ENCODE assay signal across 8 cellular contexts in genomic region chr9:96417610-96418073, GRCh38. TPM values are rescaled to one million over a fixed set of nuclear protein-coding genes. Genes with fewer than 3 reads are reported as not detected.
DNase-seq lines count a peak whose midpoint lies in the region; ATAC-seq and TF ChIP-seq lines count a peak whose summit lies in the region.

No MANE protein-coding gene starts in this region.

- H3K4me3 ChIP-seq in AG09309 (ENCODE audit: control insufficient read depth, low read depth, low read length) (peak overlapping the region; percentile 73), fibroblast of mammary gland (ENCODE audit: control insufficient read depth, low read depth, low read length) (peak overlapping the region; percentile 93), ovary (peak overlapping the region; percentile 74)

- peaks cover 8% of the 10 kb centered on the region for H3K4me1 ChIP-seq in ovary (ENCODE audit: insufficient read depth)

- intact Hi-C loops in activated CD4-positive, alpha-beta T cell treated with anti-CD3 and anti-CD28 coated beads, Interleukin-2, amount 10 ng/mL, durations not matched to agents 24 days and 14 days (cut with micrococcal nuclease) = loop anchor here (1.0 to 10.0 kb wide), 9 partner anchors 33 to 1840 kb away; partner anchors contain the start of genes AOPEP, HABP4, PRXL2C and TBC1D2
- intact Hi-C loops in ovary (cut with DNase I) = loop anchor here in 1 of 4 donors (10.0 kb wide), 1 partner anchor 247 kb away; no protein-coding TSS in a partner anchor

- peaks cover 2% of the 10 kb centered on the region; the same call in 1 of the 2 replicates for H3K27me3 Mint-ChIP-seq in HFFc6 (ENCODE audit: insufficient read depth)
- no peaks in the 10 kb centered on the region for H3K27me3 Mint-ChIP-seq in activated CD4-positive, alpha-beta T cell treated with anti-CD3 and anti-CD28 coated beads, Interleukin-2, amount 10 ng/mL, durations not matched to agents 24 days and 14 days

- peak overlapping the region; percentile 71 for H3K27ac Mint-ChIP-seq in HFFc6
- peak overlapping the region; percentile 95 for H3K27ac Mint-ChIP-seq in activated CD4-positive, alpha-beta T cell treated with anti-CD3 and anti-CD28 coated beads, Interleukin-2, amount 10 ng/mL, durations not matched to agents 24 days and 14 days

- no peaks in the 10 kb centered on the region for H3K36me3 ChIP-seq in ovary

- no peak for DNase-seq in AG09309 (ENCODE audit: low read depth)
- DNase-seq in HFFc6 = no peak
- no peak for DNase-seq in activated CD4-positive, alpha-beta T cell treated with anti-CD3 and anti-CD28 coated beads, Interleukin-2, amount 10 ng/mL, durations not matched to agents 24 days and 14 days
- DNase-seq in fibroblast of mammary gland (ENCODE audit: low read depth) = no peak
- peak in 3 of 5 donors; percentile 20 to 53 (median 38) for DNase-seq in ovary
- no peak for DNase-seq in T-helper 9 cell
- no peak for DNase-seq in central memory CD4-positive, alpha-beta T cell

- H3K9me3 ChIP-seq in ovary = no peaks in the 10 kb centered on the region

- TF ChIP-seq CTCF in AG09309 (IDR thresholded peaks at IDR 0.05; ENCODE audit: control insufficient read depth, insufficient read depth, low read depth, low read length, missing control alignments) (no peak), HFFc6 (IDR thresholded peaks at IDR 0.05) (no peak), fibroblast of mammary gland (conservative IDR thresholded peaks at IDR 0.05; ENCODE audit: control insufficient read depth, insufficient read depth, low read depth, low read length) (no peak), ovary (IDR thresholded peaks at IDR 0.05) (no peak)

- H3K4me1 Mint-ChIP-seq in HFFc6 (ENCODE audit: low read depth) = peaks cover 31% of the 10 kb centered on the region
- peaks cover 40% of the 10 kb centered on the region for H3K4me1 Mint-ChIP-seq in activated CD4-positive, alpha-beta T cell treated with anti-CD3 and anti-CD28 coated beads, Interleukin-2, amount 10 ng/mL, durations not matched to agents 24 days and 14 days

- H3K36me3 Mint-ChIP-seq in HFFc6 (ENCODE audit: low read depth) = no peaks in the 10 kb centered on the region
- H3K36me3 Mint-ChIP-seq in activated CD4-positive, alpha-beta T cell treated with anti-CD3 and anti-CD28 coated beads, Interleukin-2, amount 10 ng/mL, durations not matched to agents 24 days and 14 days (ENCODE audit: low read depth) = peaks cover 12% of the 10 kb centered on the region

- ATAC-seq in GM18870 (IDR thresholded peaks at IDR 0.05; ENCODE audit: unreplicated experiment) = no peak

- WGBS in ovary, 3 donors = 0 to 1% (median 0%) methylated on average over 17 to 65 of the region's 65 CpGs

- H3K27ac ChIP-seq in ovary = peak overlapping the region; percentile 94 to 96

- no peak for TF ChIP-seq POLR2A in ovary (IDR thresholded peaks at IDR 0.05)

- no peak for TF ChIP-seq EP300 in ovary (IDR thresholded peaks at IDR 0.05)

- H3K4me3 Mint-ChIP-seq in HFFc6 = peak overlapping the region; percentile 92
- H3K4me3 Mint-ChIP-seq in activated CD4-positive, alpha-beta T cell treated with anti-CD3 and anti-CD28 coated beads, Interleukin-2, amount 10 ng/mL, durations not matched to agents 24 days and 14 days = peak overlapping the region; percentile 91

- H3K9me3 Mint-ChIP-seq in HFFc6 = no peaks in the 10 kb centered on the region
- H3K9me3 Mint-ChIP-seq in activated CD4-positive, alpha-beta T cell treated with anti-CD3 and anti-CD28 coated beads, Interleukin-2, amount 10 ng/mL, durations not matched to agents 24 days and 14 days = no peaks in the 10 kb centered on the region

- no peaks in the 10 kb centered on the region for H3K27me3 ChIP-seq in ovary

RNA-seq across cellular contexts. Expression of gene ZNF367, which starts 0.5 kb away (rescaled TPM):
- 10 to 100 TPM in 5 of 6 experiments, 1 to 10 TPM in 1; 6.1 to 12.2 (median 11.5) TPM for total RNA-seq in HFFc6 (2021; fragmentation: NEBNext Ultra II Directional; extraction: Animal tissue kit (Norgen Biotek cat#: 25700))
- 21.7 and 22.1 TPM in 2 replicates for total RNA-seq in activated CD4-positive, alpha-beta T cell treated with anti-CD3 and anti-CD28 coated beads, Interleukin-2, amount 10 ng/mL, durations not matched to agents 24 days and 14 days
- 1 to 10 TPM; 1.3 to 2.4 (median 1.9) TPM for total RNA-seq in ovary
- 1 to 10 TPM; 1.1 to 1.5 TPM for polyA plus RNA-seq in ovary

RNA-seq across cellular contexts. Expression of gene HABP4, which starts 32.3 kb away (rescaled TPM):
- total RNA-seq in HFFc6 (2021; fragmentation: NEBNext Ultra II Directional; extraction: Animal tissue kit (Norgen Biotek cat#: 25700)) = 10 to 100 TPM; 20.1 to 26.6 (median 24.9) TPM
- total RNA-seq in activated CD4-positive, alpha-beta T cell treated with anti-CD3 and anti-CD28 coated beads, Interleukin-2, amount 10 ng/mL, durations not matched to agents 24 days and 14 days = 8.8 and 9.1 TPM in 2 replicates
- total RNA-seq in ovary = 10 to 100 TPM; 10.3 to 23.4 (median 19.2) TPM
- 10 to 100 TPM; 15.8 to 22.5 TPM for polyA plus RNA-seq in ovary

RNA-seq across cellular contexts. Expression of gene SLC35D2, which starts 34.1 kb away (rescaled TPM):
- 10 to 100 TPM; 15.6 to 23.9 (median 19.9) TPM for total RNA-seq in HFFc6 (2021; fragmentation: NEBNext Ultra II Directional; extraction: Animal tissue kit (Norgen Biotek cat#: 25700))
- 5.2 and 6.1 TPM in 2 replicates for total RNA-seq in activated CD4-positive, alpha-beta T cell treated with anti-CD3 and anti-CD28 coated beads, Interleukin-2, amount 10 ng/mL, durations not matched to agents 24 days and 14 days
- 10 to 100 TPM; 23.0 to 28.0 (median 26.0) TPM for total RNA-seq in ovary
- 10 to 100 TPM; 22.1 to 36.1 TPM for polyA plus RNA-seq in ovary

Comparison
In these comparisons a context has a peak if more than half of its experiments do, and no peak if none do; other contexts are left out.
1. DNase-seq: peak in ovary (3 of 5); none in AG09309 (single experiment), HFFc6 (single experiment), activated CD4-positive, alpha-beta T cell treated with anti-CD3 and anti-CD28 coated beads, Interleukin-2, amount 10 ng/mL, durations not matched to agents 24 days and 14 days (single experiment), fibroblast of mammary gland (single experiment), T-helper 9 cell (single experiment) and central memory CD4-positive, alpha-beta T cell (single experiment).
2. Peak in every context shown above with its lines, with median percentiles within 50 percentile points of each other: H3K4me3 ChIP-seq.